Comparison of ENCODE assay signal across 14 cellular contexts in genomic region chr1:41860214-41860613, GRCh38.
"Had no signal": no experiment of that assay in that cellular context is flagged by ENCODE, and none has a peak within 500 bp of the region (broad histone marks: within the 10 kb centered on the region; RNA-seq: fewer than 3 reads in every experiment).

No MANE protein-coding gene starts in this region.

- H3K36me3 ChIP-seq: breast epithelium, neural progenitor cell, ovary, stomach, WERI-Rb-1 had no signal

- H3K4me3 ChIP-seq: breast epithelium, neural progenitor cell, ovary, stomach had no signal

- H2AFZ ChIP-seq: neural progenitor cell had no signal

- H3K4me2 ChIP-seq: neural progenitor cell had no signal

- DNase-seq: activated CD4-positive, alpha-beta T cell treated with anti-CD3 and anti-CD28 coated beads for 4 hours; activated CD8-positive, alpha-beta memory T cell treated with anti-CD3 and anti-CD28 coated beads, Interleukin-2, amount 50 U/mL, for 48 hours; activated CD8-positive, alpha-beta T cell treated with anti-CD3 and anti-CD28 coated beads, Interleukin-2, amount 10 ng/mL, durations not matched to agents 7 days and 5 days; aorta; endodermal cell; erythroblast; midbrain; ovary; stimulated activated CD4-positive, alpha-beta T cell treated with anti-CD3 and anti-CD28 coated beads, Interleukin-4, amount 100 ng/mL, for 1 hour; stimulated activated CD8-positive, alpha-beta memory T cell treated with anti-CD3 and anti-CD28 coated beads, Interleukin-4, amount 100 ng/mL, for 48 hours; stomach; WERI-Rb-1 had no signal

- H3K27me3 ChIP-seq: breast epithelium, neural progenitor cell, ovary, stomach had no signal

- H3K9ac ChIP-seq: neural progenitor cell had no signal

- ATAC-seq: activated CD8-positive, alpha-beta T cell treated with anti-CD3 and anti-CD28 coated beads, Interleukin-2, amount 10 ng/mL, durations not matched to agents 7 days and 5 days had no signal

- H3K9me3 ChIP-seq: breast epithelium, ovary, stomach had no signal

- H3K27ac ChIP-seq: neural progenitor cell, ovary, stomach, WERI-Rb-1 had no signal
